In genomic region chr3:196193738-196194541, GRCh38 we compare ENCODE assay signal across 10 cellular contexts. TPM values are rescaled to one million over a fixed set of nuclear protein-coding genes. Genes with fewer than 3 reads are reported as not detected.
DNase-seq lines count a peak whose midpoint lies in the region; ATAC-seq and TF ChIP-seq lines count a peak whose summit lies in the region.
"Had no signal": no experiment of that assay in that cellular context is flagged by ENCODE, and none has a peak within 500 bp of the region (broad histone marks: within the 10 kb centered on the region; RNA-seq: fewer than 3 reads in every experiment).

No MANE protein-coding gene starts in this region.

- no peak overlapping the region for H3K4me3 ChIP-seq in tibial nerve

- intact Hi-C loops in left colon (cut with DNase I, micrococcal nuclease) (no loop called here), posterior vena cava (cut with DNase I) (loop anchor here in 1 of 2 donors (10.0 kb wide), 1 partner anchor 119 kb away; no protein-coding TSS in a partner anchor)

- H3K27me3 Mint-ChIP-seq in activated CD4-positive, alpha-beta T cell treated with anti-CD3 and anti-CD28 coated beads, Interleukin-2, amount 10 ng/mL, durations not matched to agents 7 days and 5 days, result no peaks in the 10 kb centered on the region
- no peaks in the 10 kb centered on the region for H3K27me3 Mint-ChIP-seq in activated CD8-positive, alpha-beta T cell treated with anti-CD3 and anti-CD28 coated beads, Interleukin-2, amount 10 ng/mL, durations not matched to agents 7 days and 5 days (ENCODE audit: low read depth)

- no peaks in the 10 kb centered on the region for H3K36me3 ChIP-seq in tibial nerve

- DNase-seq in activated CD4-positive, alpha-beta T cell treated with anti-CD3 and anti-CD28 coated beads, Interleukin-2, amount 10 ng/mL, durations not matched to agents 7 days and 5 days, result no peak
- DNase-seq in activated CD4-positive, alpha-beta T cell treated with anti-CD3 and anti-CD28 coated beads, Interleukin-2, amount 50 U/mL, for 4 hours, result no peak
- no peak for DNase-seq in activated CD8-positive, alpha-beta T cell treated with anti-CD3 and anti-CD28 coated beads, Interleukin-2, amount 10 ng/mL, durations not matched to agents 7 days and 5 days
- DNase-seq in left colon (peak; percentile 72 to 75), tibial nerve (ENCODE audit: low spot score in 2 of 2) (peak in 1 of 2 donors; percentile 41), posterior vena cava (ENCODE audit: low spot score) (no peak), NCI-H524 (lab: John Stamatoyannopoulos, UW) (no peak), GDM1 (lab: John Stamatoyannopoulos, UW) (no peak)
- DNase-seq: NCI-H1436 treated with DMSO at 0.1 percent for 48 hours had no signal

- 66 to 70% methylated on average over 6 to 7 of the region's 13 CpGs for WGBS in tibial nerve, 2 donors

- TF ChIP-seq POLR2A in tibial nerve (IDR thresholded peaks at IDR 0.05), result no peak

- POLR2A ChIA-PET in activated CD4-positive, alpha-beta T cell treated with anti-CD3 and anti-CD28 coated beads, Interleukin-2, amount 10 ng/mL, durations not matched to agents 7 days and 5 days (lab: Charles Lee), result no interaction called here
- POLR2A ChIA-PET in activated CD8-positive, alpha-beta T cell treated with anti-CD3 and anti-CD28 coated beads, Interleukin-2, amount 10 ng/mL, durations not matched to agents 7 days and 5 days (lab: Charles Lee), result interaction anchor here (0.6 to 1.8 kb wide), 5 partner anchors 8 to 123 kb away, joined by 3 to 9 read pairs (median 4); no protein-coding TSS in a partner anchor

- no peak overlapping the region for H3K4me3 Mint-ChIP-seq in activated CD4-positive, alpha-beta T cell treated with anti-CD3 and anti-CD28 coated beads, Interleukin-2, amount 10 ng/mL, durations not matched to agents 7 days and 5 days
- no peak overlapping the region for H3K4me3 Mint-ChIP-seq in activated CD8-positive, alpha-beta T cell treated with anti-CD3 and anti-CD28 coated beads, Interleukin-2, amount 10 ng/mL, durations not matched to agents 7 days and 5 days

- peaks cover 0 to 26% (median 3%) of the 10 kb centered on the region in 4 donors for H3K4me1 ChIP-seq in tibial nerve

- no peaks in the 10 kb centered on the region for H3K36me3 Mint-ChIP-seq in activated CD4-positive, alpha-beta T cell treated with anti-CD3 and anti-CD28 coated beads, Interleukin-2, amount 10 ng/mL, durations not matched to agents 7 days and 5 days (ENCODE audit: low read depth)
- H3K36me3 Mint-ChIP-seq in activated CD8-positive, alpha-beta T cell treated with anti-CD3 and anti-CD28 coated beads, Interleukin-2, amount 10 ng/mL, durations not matched to agents 7 days and 5 days (ENCODE audit: low read depth), result no peaks in the 10 kb centered on the region

- no peaks in the 10 kb centered on the region for H3K9me3 Mint-ChIP-seq in activated CD4-positive, alpha-beta T cell treated with anti-CD3 and anti-CD28 coated beads, Interleukin-2, amount 10 ng/mL, durations not matched to agents 7 days and 5 days
- H3K9me3 Mint-ChIP-seq in activated CD8-positive, alpha-beta T cell treated with anti-CD3 and anti-CD28 coated beads, Interleukin-2, amount 10 ng/mL, durations not matched to agents 7 days and 5 days (ENCODE audit: insufficient read depth), result no peaks in the 10 kb centered on the region

- CTCF ChIA-PET in activated CD4-positive, alpha-beta T cell treated with anti-CD3 and anti-CD28 coated beads, Interleukin-2, amount 10 ng/mL, durations not matched to agents 7 days and 5 days (lab: Charles Lee), result interaction anchor here (0.5 to 5.0 kb wide), 4 partner anchors 18 to 291 kb away, joined by 3 to 40 read pairs (median 5); no protein-coding TSS in a partner anchor
- CTCF ChIA-PET in activated CD8-positive, alpha-beta T cell treated with anti-CD3 and anti-CD28 coated beads, Interleukin-2, amount 10 ng/mL, durations not matched to agents 7 days and 5 days (lab: Charles Lee), result interaction anchor here (5.0 to 7.3 kb wide), 2 partner anchors 13 to 120 kb away, joined by 66 read pairs; no protein-coding TSS in a partner anchor

- no peaks in the 10 kb centered on the region for H3K9me3 ChIP-seq in tibial nerve

- peak overlapping the region in 3 of 4 donors; percentile 8 to 73 (median 36) for H3K27ac ChIP-seq in tibial nerve

- peaks cover 47% of the 10 kb centered on the region for H3K4me1 Mint-ChIP-seq in activated CD4-positive, alpha-beta T cell treated with anti-CD3 and anti-CD28 coated beads, Interleukin-2, amount 10 ng/mL, durations not matched to agents 7 days and 5 days
- H3K4me1 Mint-ChIP-seq in activated CD8-positive, alpha-beta T cell treated with anti-CD3 and anti-CD28 coated beads, Interleukin-2, amount 10 ng/mL, durations not matched to agents 7 days and 5 days (ENCODE audit: low read depth), result peaks cover 45% of the 10 kb centered on the region

- no peak for ATAC-seq in activated CD8-positive, alpha-beta T cell treated with anti-CD3 and anti-CD28 coated beads, Interleukin-2, amount 10 ng/mL, durations not matched to agents 7 days and 5 days
- peak; percentile 76 for ATAC-seq in left colon

- TF ChIP-seq CTCF in tibial nerve (IDR thresholded peaks at IDR 0.05), result no peak

- H3K27ac Mint-ChIP-seq in activated CD4-positive, alpha-beta T cell treated with anti-CD3 and anti-CD28 coated beads, Interleukin-2, amount 10 ng/mL, durations not matched to agents 7 days and 5 days, result peak overlapping the region; percentile 95
- H3K27ac Mint-ChIP-seq in activated CD8-positive, alpha-beta T cell treated with anti-CD3 and anti-CD28 coated beads, Interleukin-2, amount 10 ng/mL, durations not matched to agents 7 days and 5 days, result peak overlapping the region; percentile 91

- peak in 1 of 2 donors; percentile 44 for TF ChIP-seq EP300 in tibial nerve (IDR thresholded peaks at IDR 0.05)

- no peaks in the 10 kb centered on the region for H3K27me3 ChIP-seq in tibial nerve

RNA-seq across cellular contexts. Expression of gene ZDHHC19, which starts 17.3 kb away (rescaled TPM):
- not detected for total RNA-seq in activated CD4-positive, alpha-beta T cell treated with anti-CD3 and anti-CD28 coated beads, Interleukin-2, amount 10 ng/mL, durations not matched to agents 7 days and 5 days
- total RNA-seq in activated CD8-positive, alpha-beta T cell treated with anti-CD3 and anti-CD28 coated beads, Interleukin-2, amount 10 ng/mL, durations not matched to agents 7 days and 5 days, result not detected
- total RNA-seq in left colon (not detected), tibial nerve (not detected), posterior vena cava (1 to 10 TPM in 1 of 2 donors, under 1 TPM in 1; 0.52 to 2.1 TPM)
- total RNA-seq: endothelial cell of umbilical vein had no signal

RNA-seq across cellular contexts. Expression of gene SLC51A, which starts 22.4 kb away (rescaled TPM):
- total RNA-seq in activated CD4-positive, alpha-beta T cell treated with anti-CD3 and anti-CD28 coated beads, Interleukin-2, amount 10 ng/mL, durations not matched to agents 7 days and 5 days, result not detected
- total RNA-seq in activated CD8-positive, alpha-beta T cell treated with anti-CD3 and anti-CD28 coated beads, Interleukin-2, amount 10 ng/mL, durations not matched to agents 7 days and 5 days, result not detected
- 10 to 100 TPM in 1 of 2 donors, under 1 TPM in 1; 0.46 to 86.3 TPM for total RNA-seq in left colon
- total RNA-seq in tibial nerve, result under 1 TPM in 2 of 4 donors, not detected in 2; 0.30 to 0.66 TPM
- total RNA-seq in posterior vena cava, result not detected
- total RNA-seq: endothelial cell of umbilical vein had no signal

Comparison
In these comparisons a context has a peak if more than half of its experiments do, and no peak if none do; other contexts are left out.
1. DNase-seq: peak in left colon (2 of 2); none in activated CD4-positive, alpha-beta T cell treated with anti-CD3 and anti-CD28 coated beads, Interleukin-2, amount 10 ng/mL, durations not matched to agents 7 days and 5 days (single experiment), activated CD4-positive, alpha-beta T cell treated with anti-CD3 and anti-CD28 coated beads, Interleukin-2, amount 50 U/mL, for 4 hours (0 of 2), activated CD8-positive, alpha-beta T cell treated with anti-CD3 and anti-CD28 coated beads, Interleukin-2, amount 10 ng/mL, durations not matched to agents 7 days and 5 days (single experiment), posterior vena cava (single experiment), NCI-H524 (0 of 2) and GDM1 (single experiment).